ENCODE assay signal across 12 cellular contexts in genomic region chr12:4286228-4286627, GRCh38. TPM values are rescaled to one million over a fixed set of nuclear protein-coding genes. Genes with fewer than 3 reads are reported as not detected.
DNase-seq lines count a peak whose midpoint lies in the region; ATAC-seq and TF ChIP-seq lines count a peak whose summit lies in the region.
"Had no signal": no experiment of that assay in that cellular context is flagged by ENCODE, and none has a peak within 500 bp of the region (broad histone marks: within the 10 kb centered on the region; RNA-seq: fewer than 3 reads in every experiment).

No MANE protein-coding gene starts in this region.

- no peak overlapping the region for H3K4me3 Mint-ChIP-seq in activated naive CD4-positive, alpha-beta T cell treated with anti-CD3 and anti-CD28 coated beads for 36 hours
- H3K4me3 Mint-ChIP-seq in T-helper 17 cell, result no peak overlapping the region

- H2AFZ ChIP-seq in hepatocyte, result no peak overlapping the region

- peaks cover 97% of the 10 kb centered on the region for H4K20me1 ChIP-seq in hepatocyte (ENCODE audit: insufficient read depth, poor library complexity, severe bottlenecking)

- H3K4me1 Mint-ChIP-seq in activated naive CD4-positive, alpha-beta T cell treated with anti-CD3 and anti-CD28 coated beads for 36 hours (ENCODE audit: low read depth), result peaks cover 97% of the 10 kb centered on the region
- peaks cover 87% of the 10 kb centered on the region for H3K4me1 Mint-ChIP-seq in T-helper 17 cell

- H3K36me3 ChIP-seq in hepatocyte (replicated peaks; ENCODE audit: insufficient read depth, low read depth) (no peaks in the 10 kb centered on the region), upper lobe of right lung (peaks cover 73% of the 10 kb centered on the region)

- H3K27me3 ChIP-seq in hepatocyte (no peaks in the 10 kb centered on the region), upper lobe of right lung (no peaks in the 10 kb centered on the region)
- H3K27me3 ChIP-seq: cardiac muscle cell had no signal

- H3K4me1 ChIP-seq in hepatocyte (ENCODE audit: insufficient read depth) (peaks cover 10% of the 10 kb centered on the region), upper lobe of right lung (peaks cover 19% of the 10 kb centered on the region)

- no peak overlapping the region for H3K4me2 ChIP-seq in hepatocyte

- CTCF ChIA-PET in activated naive CD4-positive, alpha-beta T cell treated with anti-CD3 and anti-CD28 coated beads for 36 hours (lab: Charles Lee), result interaction anchor here (1.8 kb wide), 1 partner anchor 9 kb away, joined by 9 read pairs; no protein-coding TSS in a partner anchor

- H3K36me3 Mint-ChIP-seq in activated naive CD4-positive, alpha-beta T cell treated with anti-CD3 and anti-CD28 coated beads for 36 hours (ENCODE audit: low read depth), result peaks cover 94% of the 10 kb centered on the region
- H3K36me3 Mint-ChIP-seq in T-helper 17 cell (ENCODE audit: low read depth), result peaks cover 10% of the 10 kb centered on the region

- TF ChIP-seq CTCF in hepatocyte (IDR thresholded peaks at IDR 0.05; ENCODE audit: poor library complexity) (no peak), upper lobe of right lung (IDR thresholded peaks at IDR 0.05) (no peak)

- H3K9me3 Mint-ChIP-seq in activated naive CD4-positive, alpha-beta T cell treated with anti-CD3 and anti-CD28 coated beads for 36 hours, result no peaks in the 10 kb centered on the region

- no peak for DNase-seq in activated naive CD4-positive, alpha-beta T cell treated with anti-CD3 and anti-CD28 coated beads for 36 hours
- no peak for DNase-seq in activated naive CD4-positive, alpha-beta T cell treated with anti-CD3 and anti-CD28 coated beads, Interleukin-2, amount 50 U/mL, for 16 hours
- no peak for DNase-seq in T-helper 17 cell
- DNase-seq in hepatocyte (ENCODE audit: low spot score), result peak; percentile 3
- no peak for DNase-seq in upper lobe of right lung
- DNase-seq in DMS53 (lab: John Stamatoyannopoulos, UW), result no peak
- no peak for DNase-seq in SHP77 (lab: John Stamatoyannopoulos, UW)
- DNase-seq: NCI-H2029, trophoblast cell had no signal

- 90% methylated on average over 12 of the region's 12 CpGs for WGBS in hepatocyte (ENCODE audit: low lambda C conversion rate, missing lambda C conversion rate)

- peak overlapping the region; percentile 71 for H3K27ac Mint-ChIP-seq in activated naive CD4-positive, alpha-beta T cell treated with anti-CD3 and anti-CD28 coated beads for 36 hours
- H3K27ac Mint-ChIP-seq in T-helper 17 cell, result peak overlapping the region; percentile 98

- no peaks in the 10 kb centered on the region for H3K27me3 Mint-ChIP-seq in activated naive CD4-positive, alpha-beta T cell treated with anti-CD3 and anti-CD28 coated beads for 36 hours (ENCODE audit: low read depth)
- H3K27me3 Mint-ChIP-seq in T-helper 17 cell, result no peaks in the 10 kb centered on the region

- intact Hi-C loops in activated naive CD4-positive, alpha-beta T cell treated with anti-CD3 and anti-CD28 coated beads for 36 hours (cut with micrococcal nuclease), result no loop called here
- intact Hi-C loops in upper lobe of right lung (cut with DNase I), result no loop called here

- no peak overlapping the region for H3K4me3 ChIP-seq in hepatocyte
- no peak overlapping the region for H3K4me3 ChIP-seq in upper lobe of right lung
- H3K4me3 ChIP-seq: cardiac muscle cell had no signal

- no peak for ATAC-seq in T-helper 17 cell
- ATAC-seq in upper lobe of right lung, result peak; percentile 5
- no peak for ATAC-seq in HG03039 (IDR thresholded peaks at IDR 0.05; ENCODE audit: unreplicated experiment)
- ATAC-seq: esophagus mucosa had no signal

- H3K9me2 ChIP-seq in hepatocyte (replicated peaks; ENCODE audit: insufficient read depth), result no peaks in the 10 kb centered on the region

- H3K27ac ChIP-seq in hepatocyte, result no peak overlapping the region
- no peak overlapping the region for H3K27ac ChIP-seq in upper lobe of right lung
- H3K27ac ChIP-seq: cardiac muscle cell had no signal

- H3K9me3 ChIP-seq in T-helper 17 cell (ENCODE audit: control insufficient read depth, low read length, poor library complexity, severe bottlenecking), result no peaks in the 10 kb centered on the region
- H3K9me3 ChIP-seq in hepatocyte (ENCODE audit: low read depth), result no peaks in the 10 kb centered on the region
- H3K9me3 ChIP-seq in upper lobe of right lung, result no peaks in the 10 kb centered on the region

- H3K79me2 ChIP-seq in hepatocyte, result peaks cover 97% of the 10 kb centered on the region

RNA-seq across cellular contexts. Expression of gene CCND2, which starts 12.7 kb away (rescaled TPM):
- total RNA-seq in activated naive CD4-positive, alpha-beta T cell treated with anti-CD3 and anti-CD28 coated beads for 36 hours, result 100 to 1,000 TPM; 486 to 497 TPM
- 100 to 1,000 TPM; 197 to 225 TPM for total RNA-seq in T-helper 17 cell
- total RNA-seq in hepatocyte, result 232 and 250 TPM in 2 replicates
- polyA plus RNA-seq in hepatocyte, result 131 and 157 TPM in 2 replicates
- 94.2 TPM for total RNA-seq in upper lobe of right lung

RNA-seq across cellular contexts. Expression of gene TIGAR, which starts 34.8 kb away (rescaled TPM):
- total RNA-seq in activated naive CD4-positive, alpha-beta T cell treated with anti-CD3 and anti-CD28 coated beads for 36 hours, result 10 to 100 TPM; 10.3 to 12.8 TPM
- total RNA-seq in T-helper 17 cell, result 10 to 100 TPM in 1 of 2 donors, 1 to 10 TPM in 1; 7.8 to 10.7 TPM
- total RNA-seq in hepatocyte, result 6.9 and 7.9 TPM in 2 replicates
- 9.8 and 12.3 TPM in 2 replicates for polyA plus RNA-seq in hepatocyte
- total RNA-seq in upper lobe of right lung, result 20.0 TPM
